ENCODE assay signal across 18 cellular contexts in the genomic region with DNA sequence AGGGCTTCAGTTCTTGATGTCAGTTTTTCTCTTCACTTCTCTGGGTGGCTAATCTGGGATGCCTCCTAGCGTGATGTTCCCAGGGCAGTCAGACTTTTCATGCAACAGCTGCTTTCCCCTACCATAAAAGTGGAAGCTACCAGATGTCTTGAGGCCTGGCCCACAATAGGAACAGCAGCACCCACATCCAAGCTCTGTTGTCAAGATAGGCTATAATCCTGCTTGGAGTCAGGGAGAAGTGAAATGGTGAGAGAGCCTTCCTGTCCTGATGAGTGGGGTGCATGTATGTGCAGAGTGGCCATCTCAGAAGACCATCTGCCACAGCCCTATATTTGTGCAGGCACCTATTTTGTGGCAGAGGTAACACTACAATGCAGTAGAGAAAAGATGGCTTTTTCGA.
DNase-seq lines count a peak whose midpoint lies in the region; ATAC-seq, FAIRE-seq and TF ChIP-seq lines count a peak whose summit lies in the region.
"Had no signal": no experiment of that assay in that cellular context is flagged by ENCODE, and none has a peak within 500 bp of the region (broad histone marks: within the 10 kb centered on the region; RNA-seq: fewer than 3 reads in every experiment).

No MANE protein-coding gene starts in this region.

- 0% methylated on average over 2 of the region's 2 CpGs for WGBS in K562 (ENCODE audit: insufficient coverage, low coverage, missing lambda C conversion rate)
- 86 to 88% methylated on average over 2 of the region's 2 CpGs for WGBS in tibial nerve, 2 donors

- intact Hi-C loops in Right ventricle myocardium superior (cut with DNase I) = no loop called here
- intact Hi-C loops in K562 (cut with micrococcal nuclease) = no loop called here

- no peak overlapping the region for H3K9ac ChIP-seq in K562 (ENCODE audit: insufficient read depth in 1 of 2, low read depth in 2 of 2, low read length in 2 of 2)
- H3K9ac ChIP-seq: BLaER1 treated with 17β-estradiol and CSF1 and Interleukin-3, amounts not matched to agents 10 nM and 100 nM had no signal

- POLR2A ChIA-PET in K562 (lab: Yijun Ruan, JAX) = no interaction called here

- TF ChIP-seq EP300 in K562 (IDR thresholded peaks at IDR 0.05; ENCODE audit: low read length) = no peak
- no peak for TF ChIP-seq EP300 in tibial nerve (IDR thresholded peaks at IDR 0.05)

- no peak for TF ChIP-seq CTCF in right atrium auricular region (IDR thresholded peaks at IDR 0.05)
- TF ChIP-seq CTCF in K562 (IDR thresholded peaks at IDR 0.05 in 2 of 3, conservative IDR thresholded peaks at IDR 0.05 in 1 of 3; ENCODE audit: insufficient read depth in 2 of 3, low read depth in 1 of 3, low read length in 3 of 3) = no peak
- TF ChIP-seq CTCF in tibial nerve (IDR thresholded peaks at IDR 0.05) = no peak

- H3K4me3 ChIP-seq in right atrium auricular region (no peak overlapping the region), K562 (no peak overlapping the region), MG63 (no peak overlapping the region), tibial nerve (no peak overlapping the region)
- H3K4me3 ChIP-seq: BLaER1 treated with 17β-estradiol and CSF1 and Interleukin-3, amounts not matched to agents 10 nM and 100 nM had no signal

- DNase-seq in right atrium auricular region (ENCODE audit: low spot score) (peak; percentile 18), Right ventricle myocardium superior (no peak), K562 (ENCODE audit: extremely low read depth in 1 of 4, low spot score in 3 of 4) (no peak), myocyte (ENCODE audit: low read depth) (peak; percentile 30), ureter (ENCODE audit: low spot score) (peak; percentile 9), CD1c-positive myeloid dendritic cell (ENCODE audit: extremely low spot score) (no peak), MG63 (no peak), tibial nerve (ENCODE audit: low spot score in 2 of 2) (no peak)
- DNase-seq: CD4-positive, CD25-positive, alpha-beta regulatory T cell; CD8-positive, alpha-beta memory T cell; H9 had no signal

- H3K27ac ChIP-seq in right atrium auricular region = no peak overlapping the region
- H3K27ac ChIP-seq in K562 (ENCODE audit: extremely low read depth, low read depth, low read length) = no peak overlapping the region
- H3K27ac ChIP-seq in tibial nerve = no peak overlapping the region
- H3K27ac ChIP-seq: BLaER1 treated with 17β-estradiol and CSF1 and Interleukin-3, amounts not matched to agents 10 nM and 100 nM had no signal

- no TSS peak for BruUV-seq in K562 (replicated peaks; lab: Mats Ljungman, UMichigan)

- H3K9me3 ChIP-seq in right atrium auricular region = peaks cover 0 to 15% of the 10 kb centered on the region in 2 donors
- no peaks in the 10 kb centered on the region; the same call in 1 of the 2 replicates for H3K9me3 ChIP-seq in K562 (replicated peaks; ENCODE audit: control insufficient read depth, insufficient read depth, low read depth, low read length)
- no peaks in the 10 kb centered on the region for H3K9me3 ChIP-seq in MG63
- peaks cover 0 to 7% (median 0%) of the 10 kb centered on the region in 4 donors for H3K9me3 ChIP-seq in tibial nerve

- CTCF ChIA-PET in K562 (lab: Yijun Ruan, JAX; ENCODE audit: low intra/inter-chr PET ratio) = no interaction called here

- no peaks in the 10 kb centered on the region for H3K27me3 ChIP-seq in right atrium auricular region
- H3K27me3 ChIP-seq in K562 (ENCODE audit: control insufficient read depth in 2 of 2, insufficient read depth in 2 of 2, low read length in 2 of 2) = peaks cover 9 to 30% of the 10 kb centered on the region in 2 experiments; a peak in 4 of 5 replicates
- no peaks in the 10 kb centered on the region for H3K27me3 ChIP-seq in MG63
- H3K27me3 ChIP-seq in tibial nerve = no peaks in the 10 kb centered on the region
- H3K27me3 ChIP-seq: BLaER1 treated with 17β-estradiol and CSF1 and Interleukin-3, amounts not matched to agents 10 nM and 100 nM had no signal

- no peak overlapping the region for H3K4me2 ChIP-seq in K562 (ENCODE audit: insufficient read depth, low read length)
- H3K4me2 ChIP-seq: BLaER1 treated with 17β-estradiol and CSF1 and Interleukin-3, amounts not matched to agents 10 nM and 100 nM had no signal

- H3K4me1 ChIP-seq in right atrium auricular region = no peaks in the 10 kb centered on the region
- no peaks in the 10 kb centered on the region for H3K4me1 ChIP-seq in K562 (replicated peaks in 1 of 2; ENCODE audit: control insufficient read depth in 2 of 2, insufficient read depth in 2 of 2, low read length in 2 of 2)
- no peaks in the 10 kb centered on the region for H3K4me1 ChIP-seq in tibial nerve
- H3K4me1 ChIP-seq: Caco-2 had no signal

- H3K79me2 ChIP-seq in K562 (ENCODE audit: control insufficient read depth, insufficient read depth, low read length) = no peaks in the 10 kb centered on the region

- no peak for FAIRE-seq in K562 (lab: Jason Lieb, UNC)
- FAIRE-seq: D721Med, G401.6, GM19239, H1, HepG2 had no signal

- TF ChIP-seq POLR2A in K562 (conservative IDR thresholded peaks at IDR 0.05) (no peak), tibial nerve (IDR thresholded peaks at IDR 0.05) (no peak)

- H3K9me1 ChIP-seq in K562 (ENCODE audit: control insufficient read depth, insufficient read depth, low read length) = no peaks in the 10 kb centered on the region

- TF ChIP-seq RAD21 in K562 (CRISPR knock-in tag; conservative IDR thresholded peaks at IDR 0.05 in 1 of 2, IDR thresholded peaks at IDR 0.05 in 1 of 2) = no peak

- no peaks in the 10 kb centered on the region; the same call in 1 of the 2 replicates for H4K20me1 ChIP-seq in K562 (replicated peaks; ENCODE audit: control insufficient read depth, insufficient read depth, low read length)
- H4K20me1 ChIP-seq: BLaER1 treated with 17β-estradiol and CSF1 and Interleukin-3, amounts not matched to agents 10 nM and 100 nM had no signal

- no peaks in the 10 kb centered on the region for H3K36me3 ChIP-seq in right atrium auricular region
- no peaks in the 10 kb centered on the region for H3K36me3 ChIP-seq in K562 (ENCODE audit: control insufficient read depth, insufficient read depth, low read length)
- no peaks in the 10 kb centered on the region for H3K36me3 ChIP-seq in MG63
- H3K36me3 ChIP-seq in tibial nerve = no peaks in the 10 kb centered on the region
- H3K36me3 ChIP-seq: BLaER1 treated with 17β-estradiol and CSF1 and Interleukin-3, amounts not matched to agents 10 nM and 100 nM had no signal

- H2AFZ ChIP-seq in K562 (ENCODE audit: low read depth, low read length) = no peak overlapping the region

- in situ Hi-C loops in K562 (cut with MboI) = no loop called here

- ATAC-seq in Right ventricle myocardium superior (ENCODE audit: poor library complexity) (no peak), K562 (no peak)
- ATAC-seq: HepG2 had no signal

TF ChIP-seq in K562, 482 proteins besides CTCF, POLR2A, EP300 and RAD21:
- TF ChIP-seq PRDM10 (IDR thresholded peaks at IDR 0.05; ENCODE audit: partially characterized antibody) = peak; percentile 30
- TF ChIP-seq CBX1 (IDR thresholded peaks at IDR 0.05; ENCODE audit: low read depth) = no peak

Comparison
In these comparisons a context has a peak if more than half of its experiments do, and no peak if none do; other contexts are left out.
1. DNase-seq: peak in right atrium auricular region (single experiment), myocyte (single experiment) and ureter (single experiment); none in Right ventricle myocardium superior (single experiment), K562 (0 of 4), CD1c-positive myeloid dendritic cell (single experiment), MG63 (single experiment) and tibial nerve (0 of 2).